14 cellular contexts compared by ENCODE assay signal in the genomic region with DNA sequence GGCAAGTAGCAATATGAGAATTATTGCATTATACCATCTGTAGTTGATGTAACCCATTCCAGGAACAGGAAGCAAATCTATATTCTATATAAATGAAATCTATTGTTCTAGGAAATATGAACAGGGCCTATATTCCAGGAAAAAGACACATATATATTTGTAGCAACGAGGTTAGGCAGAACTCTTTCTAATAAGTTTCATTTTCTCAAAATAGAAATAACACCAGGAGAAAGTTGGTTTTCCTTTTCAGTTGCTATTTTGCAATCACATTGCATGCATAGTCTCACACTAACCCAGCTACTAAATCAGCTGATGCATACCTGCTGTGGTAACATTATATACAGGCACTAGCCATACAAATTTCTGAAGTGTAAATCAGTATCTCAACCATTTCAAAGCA. TPM values are rescaled to one million over a fixed set of nuclear protein-coding genes. Genes with fewer than 3 reads are reported as not detected.
DNase-seq lines count a peak whose midpoint lies in the region; ATAC-seq, FAIRE-seq and TF ChIP-seq lines count a peak whose summit lies in the region.
"Had no signal": no experiment of that assay in that cellular context is flagged by ENCODE, and none has a peak within 500 bp of the region (broad histone marks: within the 10 kb centered on the region; RNA-seq: fewer than 3 reads in every experiment).

No MANE protein-coding gene starts in this region.

- TF ChIP-seq CTCF in keratinocyte (optimal IDR thresholded peaks at IDR 0.05 in 1 of 3, IDR thresholded peaks at IDR 0.05 in 1 of 3, conservative IDR thresholded peaks at IDR 0.05 in 1 of 3; ENCODE audit: extremely low read depth in 1 of 3, insufficient read depth in 2 of 3, low read length in 3 of 3) (no peak), transverse colon (IDR thresholded peaks at IDR 0.05) (no peak)

- H3K4me2 ChIP-seq in keratinocyte (ENCODE audit: control insufficient read depth, extremely low read depth, insufficient read depth, low read depth, low read length) = no peak overlapping the region
- H3K4me2 ChIP-seq: A549 had no signal

- no peaks in the 10 kb centered on the region for H3K9me1 ChIP-seq in keratinocyte (ENCODE audit: control insufficient read depth, extremely low read depth, insufficient read depth, low read length)

- WGBS in transverse colon (ENCODE audit: low coverage in 1 of 2), 2 donors = 27 to 40% methylated on average over 1 of the region's 1 CpG

- H4K20me1 ChIP-seq in keratinocyte (ENCODE audit: control insufficient read depth, extremely low read depth, insufficient read depth, low read length) = no peaks in the 10 kb centered on the region

- H3K4me3 Mint-ChIP-seq in activated naive CD8-positive, alpha-beta T cell treated with anti-CD3 and anti-CD28 coated beads, Interleukin-2, amount 10 ng/mL, durations not matched to agents 7 days and 5 days = peak overlapping the region; percentile 56
- H3K4me3 Mint-ChIP-seq in naive thymus-derived CD8-positive, alpha-beta T cell = no peak overlapping the region
- H3K4me3 Mint-ChIP-seq: nephron progenitor cell had no signal

- no peak for DNase-seq in activated CD4-positive, CD25-positive, alpha-beta regulatory T cell treated with anti-CD3 and anti-CD28 coated beads, Interleukin-2, amount 50 U/mL, for 72 hours
- DNase-seq in activated naive CD8-positive, alpha-beta T cell treated with anti-CD3 and anti-CD28 coated beads, Interleukin-2, amount 10 ng/mL, durations not matched to agents 7 days and 5 days = no peak
- no peak for DNase-seq in keratinocyte (ENCODE audit: low read depth, low spot score)
- DNase-seq in transverse colon = no peak
- DNase-seq in naive thymus-derived CD8-positive, alpha-beta T cell = no peak
- DNase-seq in COR-L47 (lab: John Stamatoyannopoulos, UW) = no peak
- DNase-seq: cortex of kidney; NCI-H1092; nephron progenitor cell; stimulated activated naive B cell treated with anti-CD40 and anti-IgM and Interleukin-4, amounts not matched to agents 10 μg/mL and 1 μg/mL and 100 μg/mL, for 72 hours had no signal

- H3K79me2 ChIP-seq in keratinocyte (ENCODE audit: control insufficient read depth, insufficient read depth, low read length) = no peaks in the 10 kb centered on the region

- H3K36me3 ChIP-seq in keratinocyte (ENCODE audit: control insufficient read depth in 2 of 2, extremely low read depth in 1 of 2, insufficient read depth in 2 of 2, low read length in 2 of 2) (no peaks in the 10 kb centered on the region), transverse colon (no peaks in the 10 kb centered on the region)

- in situ Hi-C loops in transverse colon (cut with MboI; ENCODE audit: low pct_ligation_motif_present in 1 of 4, low pct_unique_long_range_greater_than_20kb in 1 of 4, low sequenced_read_pairs in 3 of 4) = no loop called here

- H3K9me3 ChIP-seq in keratinocyte (ENCODE audit: control insufficient read depth, low read depth, low read length) (no peaks in the 10 kb centered on the region), transverse colon (no peaks in the 10 kb centered on the region)

- H3K27ac Mint-ChIP-seq in activated naive CD8-positive, alpha-beta T cell treated with anti-CD3 and anti-CD28 coated beads, Interleukin-2, amount 10 ng/mL, durations not matched to agents 7 days and 5 days = peak overlapping the region; percentile 74
- H3K27ac Mint-ChIP-seq in naive thymus-derived CD8-positive, alpha-beta T cell = no peak overlapping the region
- H3K27ac Mint-ChIP-seq: nephron progenitor cell had no signal

- H3K4me1 ChIP-seq in keratinocyte (ENCODE audit: control insufficient read depth, extremely low read depth, insufficient read depth, low read length) (no peaks in the 10 kb centered on the region), transverse colon (peaks cover 4 to 19% (median 12%) of the 10 kb centered on the region in 4 donors)

- peaks cover 34% of the 10 kb centered on the region for H3K4me1 Mint-ChIP-seq in activated naive CD8-positive, alpha-beta T cell treated with anti-CD3 and anti-CD28 coated beads, Interleukin-2, amount 10 ng/mL, durations not matched to agents 7 days and 5 days
- H3K4me1 Mint-ChIP-seq in naive thymus-derived CD8-positive, alpha-beta T cell = peaks cover 0 to 41% (median 3%) of the 10 kb centered on the region in 4 donors
- H3K4me1 Mint-ChIP-seq: nephron progenitor cell had no signal

- no peak for TF ChIP-seq POLR2A in transverse colon (IDR thresholded peaks at IDR 0.05)

- H3K36me3 Mint-ChIP-seq in activated naive CD8-positive, alpha-beta T cell treated with anti-CD3 and anti-CD28 coated beads, Interleukin-2, amount 10 ng/mL, durations not matched to agents 7 days and 5 days = peaks cover 16% of the 10 kb centered on the region
- H3K36me3 Mint-ChIP-seq in naive thymus-derived CD8-positive, alpha-beta T cell = peaks cover 0 to 11% (median 7%) of the 10 kb centered on the region in 3 donors
- H3K36me3 Mint-ChIP-seq: stimulated activated naive B cell treated with anti-CD40 and anti-IgM and Interleukin-4, amounts not matched to agents 10 μg/mL and 1 μg/mL and 100 μg/mL, for 72 hours had no signal

- intact Hi-C loops in transverse colon (cut with DNase I; ENCODE audit: low total_unique reads) = loop anchor here (10.0 kb wide), 1 partner anchor 301 kb away; a partner anchor contains a TSS

- POLR2A ChIA-PET in activated naive CD8-positive, alpha-beta T cell treated with anti-CD3 and anti-CD28 coated beads, Interleukin-2, amount 10 ng/mL, durations not matched to agents 7 days and 5 days (lab: Charles Lee) = interaction anchor here (0.6 to 2.1 kb wide), 6 partner anchors 32 to 396 kb away, joined by 3 to 10 read pairs (median 7); a partner anchor contains a TSS
- POLR2A ChIA-PET in naive thymus-derived CD8-positive, alpha-beta T cell (lab: Charles Lee) = no interaction called here

- dilution Hi-C loops in keratinocyte (cut with MboI; ENCODE audit: extremely low pct_ligation_motif_present, low sequenced_read_pairs) = no loop called here

- peak; percentile 23 for FAIRE-seq in keratinocyte (lab: Jason Lieb, UNC)
- FAIRE-seq: A549 had no signal

- no peaks in the 10 kb centered on the region for H3K27me3 ChIP-seq in keratinocyte (ENCODE audit: control insufficient read depth, extremely low read depth, insufficient read depth, low read length)
- no peaks in the 10 kb centered on the region for H3K27me3 ChIP-seq in transverse colon

- no peak overlapping the region for H2AFZ ChIP-seq in keratinocyte (ENCODE audit: control insufficient read depth, low read length)

- H3K27ac ChIP-seq in keratinocyte (ENCODE audit: control insufficient read depth, insufficient read depth, low read length) (no peak overlapping the region), transverse colon (peak overlapping the region; percentile 66 to 75 (median 72))
- H3K27ac ChIP-seq: VCaP had no signal

- no peak overlapping the region for H3K4me3 ChIP-seq in keratinocyte (ENCODE audit: control insufficient read depth in 2 of 3, extremely low read depth in 1 of 3, insufficient read depth in 2 of 3, low read depth in 1 of 3, low read length in 3 of 3)
- no peak overlapping the region for H3K4me3 ChIP-seq in transverse colon
- H3K4me3 ChIP-seq: A549 had no signal

- no peaks in the 10 kb centered on the region for H3K27me3 Mint-ChIP-seq in activated naive CD8-positive, alpha-beta T cell treated with anti-CD3 and anti-CD28 coated beads, Interleukin-2, amount 10 ng/mL, durations not matched to agents 7 days and 5 days
- H3K27me3 Mint-ChIP-seq in naive thymus-derived CD8-positive, alpha-beta T cell = no peaks in the 10 kb centered on the region
- H3K27me3 Mint-ChIP-seq: stimulated activated naive B cell treated with anti-CD40 and anti-IgM and Interleukin-4, amounts not matched to agents 10 μg/mL and 1 μg/mL and 100 μg/mL, for 72 hours had no signal

- ATAC-seq in activated CD4-positive, CD25-positive, alpha-beta regulatory T cell treated with anti-CD3 and anti-CD28 coated beads, Interleukin-2, amount 50 U/mL, for 24 hours = peak; percentile 79 to 87
- peak; percentile 78 for ATAC-seq in activated naive CD8-positive, alpha-beta T cell treated with anti-CD3 and anti-CD28 coated beads, Interleukin-2, amount 10 ng/mL, durations not matched to agents 7 days and 5 days (ENCODE audit: low read depth)
- no peak for ATAC-seq in GM18909 (IDR thresholded peaks at IDR 0.05; ENCODE audit: poor library complexity, unreplicated experiment)
- no peak for ATAC-seq in naive thymus-derived CD8-positive, alpha-beta T cell
- ATAC-seq: A549 had no signal

- H3K9ac ChIP-seq in keratinocyte (ENCODE audit: control insufficient read depth, extremely low read depth, insufficient read depth, low read length) = no peak overlapping the region

- peaks cover 8% of the 10 kb centered on the region for H3K9me3 Mint-ChIP-seq in activated naive CD8-positive, alpha-beta T cell treated with anti-CD3 and anti-CD28 coated beads, Interleukin-2, amount 10 ng/mL, durations not matched to agents 7 days and 5 days
- peaks cover 0 to 12% (median 5%) of the 10 kb centered on the region in 9 donors for H3K9me3 Mint-ChIP-seq in naive thymus-derived CD8-positive, alpha-beta T cell

- TF ChIP-seq EP300 in transverse colon (IDR thresholded peaks at IDR 0.05; ENCODE audit: low read depth) = no peak

RNA-seq across cellular contexts. Expression of a gene that starts 6.2 kb away (rescaled TPM):
- total RNA-seq in activated naive CD8-positive, alpha-beta T cell treated with anti-CD3 and anti-CD28 coated beads, Interleukin-2, amount 10 ng/mL, durations not matched to agents 7 days and 5 days = 10 to 100 TPM; 18.5 to 21.6 TPM
- polyA plus RNA-seq in keratinocyte = 3.4 to 4.3 TPM (median 3.9 TPM) in 3 replicates
- polyA plus RNA-seq in keratinocyte (2011; ENCODE audit: low read depth) = 1.5 TPM
- polyA plus RNA-seq in keratinocyte (2011; cell fraction: cytosol; rRNA removed) = 2.3 and 3.8 TPM in 2 replicates
- polyA plus RNA-seq in keratinocyte (2011; cell fraction: nucleus; rRNA removed) = 3.8 and 4.4 TPM in 2 replicates
- polyA plus RNA-seq in keratinocyte (2012; ENCODE audit: low replicate concordance) = 1.1 and 3.7 TPM in 2 replicates
- 0.26 to 2.6 TPM (median 1.7 TPM) in 3 replicates for polyA minus RNA-seq in keratinocyte
- 2.5 TPM for polyA minus RNA-seq in keratinocyte (2011; cell fraction: cytosol; rRNA and poly(A)+ RNA removed)
- 2.4 and 3.6 TPM in 2 replicates for polyA minus RNA-seq in keratinocyte (2011; cell fraction: nucleus; rRNA and poly(A)+ RNA removed)
- 1 to 10 TPM in 2 of 4 donors, under 1 TPM in 2; 0.20 to 7.0 (median 2.3) TPM for total RNA-seq in transverse colon
- total RNA-seq in naive thymus-derived CD8-positive, alpha-beta T cell = 1 to 10 TPM; 5.6 to 7.0 TPM
- polyA plus RNA-seq in naive thymus-derived CD8-positive, alpha-beta T cell = 1 to 10 TPM; 3.7 to 7.0 (median 5.7) TPM

RNA-seq across cellular contexts. Expression of a gene that starts 32.2 kb away (rescaled TPM):
- 10 to 100 TPM; 72.5 to 75.6 TPM for total RNA-seq in activated naive CD8-positive, alpha-beta T cell treated with anti-CD3 and anti-CD28 coated beads, Interleukin-2, amount 10 ng/mL, durations not matched to agents 7 days and 5 days
- 30.2 to 83.1 TPM (median 42.6 TPM) in 3 replicates for polyA plus RNA-seq in keratinocyte
- 1.7 TPM for polyA plus RNA-seq in keratinocyte (2011; ENCODE audit: low read depth)
- polyA plus RNA-seq in keratinocyte (2011; cell fraction: cytosol; rRNA removed) = 22.6 and 33.1 TPM in 2 replicates
- polyA plus RNA-seq in keratinocyte (2011; cell fraction: nucleus; rRNA removed) = 31.4 and 34.0 TPM in 2 replicates
- polyA plus RNA-seq in keratinocyte (2012; ENCODE audit: low replicate concordance) = 0.96 and 57.0 TPM in 2 replicates
- polyA minus RNA-seq in keratinocyte = 3.4 to 22.3 TPM (median 10.7 TPM) in 3 replicates
- 11.7 TPM for polyA minus RNA-seq in keratinocyte (2011; cell fraction: cytosol; rRNA and poly(A)+ RNA removed)
- polyA minus RNA-seq in keratinocyte (2011; cell fraction: nucleus; rRNA and poly(A)+ RNA removed) = 9.2 and 19.9 TPM in 2 replicates
- 1 to 10 TPM in 2 of 4 donors, under 1 TPM in 1, not detected in 1; 0.20 to 7.8 (median 5.1) TPM for total RNA-seq in transverse colon
- total RNA-seq in naive thymus-derived CD8-positive, alpha-beta T cell = under 1 TPM; 0.57 to 0.58 TPM
- 1 to 10 TPM; 1.0 to 3.2 (median 2.6) TPM for polyA plus RNA-seq in naive thymus-derived CD8-positive, alpha-beta T cell

RNA-seq across cellular contexts. Expression of a gene that starts 44.0 kb away (rescaled TPM):
- 10 to 100 TPM; 35.9 to 42.8 TPM for total RNA-seq in activated naive CD8-positive, alpha-beta T cell treated with anti-CD3 and anti-CD28 coated beads, Interleukin-2, amount 10 ng/mL, durations not matched to agents 7 days and 5 days
- polyA plus RNA-seq in keratinocyte = 105 to 157 TPM (median 156 TPM) in 3 replicates
- 38.8 TPM for polyA plus RNA-seq in keratinocyte (2011; ENCODE audit: low read depth)
- polyA plus RNA-seq in keratinocyte (2011; cell fraction: cytosol; rRNA removed) = 54.5 and 117 TPM in 2 replicates
- 281 and 301 TPM in 2 replicates for polyA plus RNA-seq in keratinocyte (2011; cell fraction: nucleus; rRNA removed)
- polyA plus RNA-seq in keratinocyte (2012; ENCODE audit: low replicate concordance) = 26.2 and 87.7 TPM in 2 replicates
- polyA minus RNA-seq in keratinocyte = 45.2 to 155 TPM (median 148 TPM) in 3 replicates
- 60.0 TPM for polyA minus RNA-seq in keratinocyte (2011; cell fraction: cytosol; rRNA and poly(A)+ RNA removed)
- 225 and 412 TPM in 2 replicates for polyA minus RNA-seq in keratinocyte (2011; cell fraction: nucleus; rRNA and poly(A)+ RNA removed)
- 10 to 100 TPM in 3 of 4 donors, 1 to 10 TPM in 1; 3.6 to 23.8 (median 12.1) TPM for total RNA-seq in transverse colon
- total RNA-seq in naive thymus-derived CD8-positive, alpha-beta T cell = 10 to 100 TPM; 31.2 to 38.4 TPM
- polyA plus RNA-seq in naive thymus-derived CD8-positive, alpha-beta T cell = 100 to 1,000 TPM in 1 of 3 donors, 10 to 100 TPM in 2; 86.7 to 102 (median 88.6) TPM

Comparison
In these comparisons a context has a peak if more than half of its experiments do, and no peak if none do; other contexts are left out.
1. ATAC-seq: peak in activated CD4-positive, CD25-positive, alpha-beta regulatory T cell treated with anti-CD3 and anti-CD28 coated beads, Interleukin-2, amount 50 U/mL, for 24 hours (2 of 2) and activated naive CD8-positive, alpha-beta T cell treated with anti-CD3 and anti-CD28 coated beads, Interleukin-2, amount 10 ng/mL, durations not matched to agents 7 days and 5 days (single experiment); none in GM18909 (single experiment) and naive thymus-derived CD8-positive, alpha-beta T cell (0 of 2).
2. RNA of a gene that starts 32.2 kb away (total RNA-seq): 72.5 to 75.6 TPM in activated naive CD8-positive, alpha-beta T cell treated with anti-CD3 and anti-CD28 coated beads, Interleukin-2, amount 10 ng/mL, durations not matched to agents 7 days and 5 days; 0.20 to 7.8 TPM in transverse colon and 0.57 to 0.58 TPM in naive thymus-derived CD8-positive, alpha-beta T cell; every median in the first group is over 4 times any median in the second.